25 cellular contexts compared by ENCODE assay signal in the genomic region with DNA sequence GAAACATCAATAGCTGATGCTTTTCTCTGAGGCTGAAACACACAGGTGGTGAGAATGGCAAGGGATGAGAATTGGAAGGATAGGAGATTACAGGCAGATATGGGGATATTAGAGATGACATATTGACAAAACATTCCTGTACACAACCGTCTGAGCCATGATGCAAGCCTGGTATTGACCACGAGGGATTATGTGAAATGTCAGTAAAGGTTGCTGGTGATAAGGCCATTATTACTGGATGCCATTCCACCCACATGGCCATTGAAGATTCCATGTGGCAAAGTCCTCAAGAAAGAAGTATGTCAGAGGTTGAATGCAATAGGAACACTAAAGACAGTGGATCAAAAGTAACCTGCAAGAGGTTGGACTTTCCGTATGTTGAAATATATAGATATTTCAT. TPM values are rescaled to one million over a fixed set of nuclear protein-coding genes. Genes with fewer than 3 reads are reported as not detected.
DNase-seq lines count a peak whose midpoint lies in the region; ATAC-seq and FAIRE-seq lines count a peak whose summit lies in the region.
"Had no signal": no experiment of that assay in that cellular context is flagged by ENCODE, and none has a peak within 500 bp of the region (broad histone marks: within the 10 kb centered on the region; RNA-seq: fewer than 3 reads in every experiment).

No MANE protein-coding gene starts in this region.

- H3K27ac ChIP-seq in epithelial cell of prostate (peak overlapping the region; percentile 99), small intestine (ENCODE audit: low read depth in 1 of 2, low read length in 1 of 2) (no peak overlapping the region)
- H3K27ac ChIP-seq: C4-2B, HL-60, ovary, PC-9, testis, VCaP had no signal

- H3K9me3 ChIP-seq in small intestine (ENCODE audit: control insufficient read depth, low read depth), result no peaks in the 10 kb centered on the region
- H3K9me3 ChIP-seq: ovary, testis had no signal

- H3K27me3 Mint-ChIP-seq in activated T-cell treated with anti-CD3 and anti-CD28 coated beads, Interleukin-2, amount 50 U/mL, for 72 hours (ENCODE audit: low read depth), result no peaks in the 10 kb centered on the region
- H3K27me3 Mint-ChIP-seq: activated naive CD8-positive, alpha-beta T cell treated with anti-CD3 and anti-CD28 coated beads, Interleukin-2, amount 10 ng/mL, durations not matched to agents 7 days and 5 days had no signal

- H3K4me3 Mint-ChIP-seq in activated T-cell treated with anti-CD3 and anti-CD28 coated beads, Interleukin-2, amount 50 U/mL, for 72 hours, result peak overlapping the region in 1 of 2 donors; percentile 76
- H3K4me3 Mint-ChIP-seq: activated naive CD8-positive, alpha-beta T cell treated with anti-CD3 and anti-CD28 coated beads, Interleukin-2, amount 10 ng/mL, durations not matched to agents 7 days and 5 days had no signal

- in situ Hi-C loops in SK-MEL-5 (cut with HindIII; ENCODE audit: low pct_unique_long_range_greater_than_20kb, low sequenced_read_pairs), result no loop called here

- no peak for ATAC-seq in activated T-cell treated with anti-CD3 and anti-CD28 coated beads, Interleukin-2, amount 50 U/mL, for 72 hours (replicated peaks in 1 of 2)
- ATAC-seq: right cardiac atrium had no signal

- H3K4me3 ChIP-seq in small intestine (ENCODE audit: low read depth in 1 of 2, low read length in 2 of 2), result no peak overlapping the region
- H3K4me3 ChIP-seq: ovary, PC-9, testis had no signal

- H3K4me1 Mint-ChIP-seq in activated T-cell treated with anti-CD3 and anti-CD28 coated beads, Interleukin-2, amount 50 U/mL, for 72 hours (ENCODE audit: low read depth), result peaks cover 49% of the 10 kb centered on the region

- DNase-seq in activated T-cell treated with anti-CD3 and anti-CD28 coated beads, Interleukin-2, amount 50 U/mL, for 72 hours, result no peak
- DNase-seq in activated T-cell treated with anti-CD3 and anti-CD28 coated beads, Interleukin-2, amount 50 U/mL, for 48 hours, result no peak
- peak; percentile 49 for DNase-seq in SK-MEL-5 (ENCODE audit: low read depth, low spot score)
- DNase-seq in epithelial cell of prostate (ENCODE audit: low read depth, low spot score), result no peak
- DNase-seq in small intestine, result peak; percentile 48
- DNase-seq in frontal cortex (ENCODE audit: low spot score in 2 of 2), result no peak
- no peak for DNase-seq in NCI-H1436 treated with DMSO at 0.1 percent for 48 hours (lab: John Stamatoyannopoulos, UW)
- DNase-seq in NCI-H2081 (lab: John Stamatoyannopoulos, UW), result no peak
- DNase-seq: activated CD4-positive, alpha-beta T cell treated with anti-CD3 and anti-CD28 coated beads, Interleukin-2, amount 50 U/mL, for 4 hours; activated naive CD8-positive, alpha-beta T cell treated with anti-CD3 and anti-CD28 coated beads, Interleukin-2, amount 10 ng/mL, durations not matched to agents 7 days and 5 days; hypothalamus; NCI-H1694 treated with DMSO at 0.1 percent for 48 hours; NCI-H226; NCI-H774; ovary; PC-9; right cardiac atrium; SHP77 treated with DMSO at 0.1 percent for 48 hours; testis had no signal

- H3K4me1 ChIP-seq in small intestine (ENCODE audit: control insufficient read depth in 2 of 2, insufficient read depth in 1 of 2, low read depth in 1 of 2, low read length in 1 of 2), result no peaks in the 10 kb centered on the region

- no peaks in the 10 kb centered on the region for H3K9me3 Mint-ChIP-seq in activated T-cell treated with anti-CD3 and anti-CD28 coated beads, Interleukin-2, amount 50 U/mL, for 72 hours
- H3K9me3 Mint-ChIP-seq: activated naive CD8-positive, alpha-beta T cell treated with anti-CD3 and anti-CD28 coated beads, Interleukin-2, amount 10 ng/mL, durations not matched to agents 7 days and 5 days had no signal

- 58 to 85% (median 68%) methylated on average over 3 of the region's 3 CpGs for WGBS in small intestine, 3 donors

- H3K27me3 ChIP-seq in small intestine (ENCODE audit: control insufficient read depth in 2 of 2, insufficient read depth in 2 of 2, low read length in 2 of 2), result no peaks in the 10 kb centered on the region
- H3K27me3 ChIP-seq: ovary, testis had no signal

- H3K36me3 ChIP-seq in small intestine (ENCODE audit: control insufficient read depth in 2 of 2, insufficient read depth in 2 of 2, low read length in 2 of 2), result peaks cover 0 to 4% of the 10 kb centered on the region in 2 donors
- H3K36me3 ChIP-seq: ovary had no signal

- peak overlapping the region; percentile 91 for H3K27ac Mint-ChIP-seq in activated T-cell treated with anti-CD3 and anti-CD28 coated beads, Interleukin-2, amount 50 U/mL, for 72 hours
- H3K27ac Mint-ChIP-seq: activated naive CD8-positive, alpha-beta T cell treated with anti-CD3 and anti-CD28 coated beads, Interleukin-2, amount 10 ng/mL, durations not matched to agents 7 days and 5 days had no signal

- FAIRE-seq in small intestine (lab: Jason Lieb, UNC) (no peak), frontal cortex (lab: Jason Lieb, UNC) (no peak)
- FAIRE-seq: bronchial epithelial cell, D721Med, keratinocyte had no signal

- H3K36me3 Mint-ChIP-seq in activated T-cell treated with anti-CD3 and anti-CD28 coated beads, Interleukin-2, amount 50 U/mL, for 72 hours (ENCODE audit: insufficient read depth in 2 of 2), result peaks cover 8 to 14% of the 10 kb centered on the region in 2 donors

RNA-seq across cellular contexts. Expression of gene GRAMD2B, which starts 15.7 kb away (rescaled TPM):
- 10 to 100 TPM; 12.7 to 15.7 TPM for total RNA-seq in activated T-cell treated with anti-CD3 and anti-CD28 coated beads, Interleukin-2, amount 50 U/mL, for 72 hours
- 3.2 and 6.7 TPM in 2 replicates for total RNA-seq in SK-MEL-5 (2014; rRNA removed; shearing (Covaris generic))
- 4.8 and 7.3 TPM in 2 replicates for polyA plus RNA-seq in SK-MEL-5 (2015; cell fraction: cytosol; rRNA removed)
- polyA plus RNA-seq in SK-MEL-5 (2015; cell fraction: nucleus; rRNA removed), result 3.0 and 15.2 TPM in 2 replicates
- 10 to 100 TPM; 13.7 to 24.4 (median 16.5) TPM for polyA plus RNA-seq in small intestine
- total RNA-seq in frontal cortex, result 6.5 TPM

Comparison
In these comparisons a context has a peak if more than half of its experiments do, and no peak if none do; other contexts are left out.
1. DNase-seq: peak in SK-MEL-5 (single experiment) and small intestine (single experiment); none in activated T-cell treated with anti-CD3 and anti-CD28 coated beads, Interleukin-2, amount 50 U/mL, for 72 hours (0 of 2), activated T-cell treated with anti-CD3 and anti-CD28 coated beads, Interleukin-2, amount 50 U/mL, for 48 hours (0 of 2), epithelial cell of prostate (single experiment), frontal cortex (0 of 2), NCI-H1436 treated with DMSO at 0.1 percent for 48 hours (single experiment) and NCI-H2081 (0 of 2).